Comparison of ENCODE assay signal across 1 cellular context in the genomic region with DNA sequence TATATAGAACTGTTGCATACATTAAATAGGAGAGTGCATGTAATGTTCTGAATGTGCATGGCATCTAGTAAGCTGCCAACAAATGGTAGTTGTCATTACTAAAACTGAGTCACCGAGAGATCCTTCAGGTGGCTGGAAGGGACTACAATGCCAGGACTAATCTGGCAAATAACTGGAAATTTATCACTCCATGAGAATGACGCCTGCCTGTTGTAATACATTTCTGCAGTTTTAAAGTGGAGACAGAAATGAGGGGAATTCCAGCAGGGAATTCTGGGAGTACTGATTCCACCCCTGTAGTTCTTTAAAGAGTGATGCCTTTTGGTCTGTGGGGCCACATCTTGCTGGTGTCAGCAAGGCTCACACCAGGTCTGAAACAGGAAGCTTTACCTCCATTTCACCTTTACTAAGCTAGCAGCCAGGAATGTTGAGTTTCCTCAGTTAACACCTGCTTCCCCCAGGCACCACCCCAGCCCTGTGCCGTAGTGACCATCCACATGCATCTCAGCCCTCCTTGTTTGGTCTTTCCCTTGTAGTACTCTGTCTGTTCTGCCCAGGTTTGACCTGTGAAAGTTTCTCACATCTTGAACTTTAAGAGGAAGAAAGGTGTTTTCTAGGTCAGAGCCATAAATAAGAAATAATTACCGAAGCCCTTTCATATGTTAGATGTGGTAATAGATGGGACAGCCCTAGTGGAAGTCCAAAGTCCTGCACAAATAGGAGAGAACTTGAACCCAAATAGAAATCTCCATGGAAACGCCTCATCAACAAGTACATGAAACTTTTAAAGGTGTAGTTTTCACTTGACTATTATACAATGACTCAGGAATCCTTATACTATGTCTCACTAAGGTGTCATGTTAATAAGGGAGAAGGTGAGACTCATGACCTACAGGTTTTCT.
TF ChIP-seq lines count a peak whose summit lies in the region.

No MANE protein-coding gene starts in this region.

TF ChIP-seq in HepG2, 621 proteins besides CTCF, POLR2A, EP300 and RAD21 (continued from another document and continues in another):
- TF ChIP-seq, protein P1, sequence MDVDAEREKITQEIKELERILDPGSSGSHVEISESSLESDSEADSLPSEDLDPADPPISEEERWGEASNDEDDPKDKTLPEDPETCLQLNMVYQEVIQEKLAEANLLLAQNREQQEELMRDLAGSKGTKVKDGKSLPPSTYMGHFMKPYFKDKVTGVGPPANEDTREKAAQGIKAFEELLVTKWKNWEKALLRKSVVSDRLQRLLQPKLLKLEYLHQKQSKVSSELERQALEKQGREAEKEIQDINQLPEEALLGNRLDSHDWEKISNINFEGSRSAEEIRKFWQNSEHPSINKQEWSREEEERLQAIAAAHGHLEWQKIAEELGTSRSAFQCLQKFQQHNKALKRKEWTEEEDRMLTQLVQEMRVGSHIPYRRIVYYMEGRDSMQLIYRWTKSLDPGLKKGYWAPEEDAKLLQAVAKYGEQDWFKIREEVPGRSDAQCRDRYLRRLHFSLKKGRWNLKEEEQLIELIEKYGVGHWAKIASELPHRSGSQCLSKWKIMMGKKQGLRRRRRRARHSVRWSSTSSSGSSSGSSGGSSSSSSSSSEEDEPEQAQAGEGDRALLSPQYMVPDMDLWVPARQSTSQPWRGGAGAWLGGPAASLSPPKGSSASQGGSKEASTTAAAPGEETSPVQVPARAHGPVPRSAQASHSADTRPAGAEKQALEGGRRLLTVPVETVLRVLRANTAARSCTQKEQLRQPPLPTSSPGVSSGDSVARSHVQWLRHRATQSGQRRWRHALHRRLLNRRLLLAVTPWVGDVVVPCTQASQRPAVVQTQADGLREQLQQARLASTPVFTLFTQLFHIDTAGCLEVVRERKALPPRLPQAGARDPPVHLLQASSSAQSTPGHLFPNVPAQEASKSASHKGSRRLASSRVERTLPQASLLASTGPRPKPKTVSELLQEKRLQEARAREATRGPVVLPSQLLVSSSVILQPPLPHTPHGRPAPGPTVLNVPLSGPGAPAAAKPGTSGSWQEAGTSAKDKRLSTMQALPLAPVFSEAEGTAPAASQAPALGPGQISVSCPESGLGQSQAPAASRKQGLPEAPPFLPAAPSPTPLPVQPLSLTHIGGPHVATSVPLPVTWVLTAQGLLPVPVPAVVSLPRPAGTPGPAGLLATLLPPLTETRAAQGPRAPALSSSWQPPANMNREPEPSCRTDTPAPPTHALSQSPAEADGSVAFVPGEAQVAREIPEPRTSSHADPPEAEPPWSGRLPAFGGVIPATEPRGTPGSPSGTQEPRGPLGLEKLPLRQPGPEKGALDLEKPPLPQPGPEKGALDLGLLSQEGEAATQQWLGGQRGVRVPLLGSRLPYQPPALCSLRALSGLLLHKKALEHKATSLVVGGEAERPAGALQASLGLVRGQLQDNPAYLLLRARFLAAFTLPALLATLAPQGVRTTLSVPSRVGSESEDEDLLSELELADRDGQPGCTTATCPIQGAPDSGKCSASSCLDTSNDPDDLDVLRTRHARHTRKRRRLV (CRISPR knock-in tag; IDR thresholded peaks at IDR 0.05): no peak
- TF ChIP-seq TRIM22 (IDR thresholded peaks at IDR 0.05) (no peak), PATZ1 (CRISPR knock-in tag; IDR thresholded peaks at IDR 0.05) (peak; percentile 27; the same call in 1 of the 2 replicates), NFIC (IDR thresholded peaks at IDR 0.05; ENCODE audit: low read length) (peak; percentile 38; the same call in 1 of the 2 replicates), PPARG (CRISPR knock-in tag; conservative IDR thresholded peaks at IDR 0.05) (0 out of 2 replicates have a peak, but pooled peaks have one; percentile 11), PHF8 (CRISPR knock-in tag; IDR thresholded peaks at IDR 0.05) (no peak), ATRX (CRISPR knock-in tag; IDR thresholded peaks at IDR 0.05; ENCODE audit: borderline replicate concordance) (no peak), THYN1 (CRISPR knock-in tag; IDR thresholded peaks at IDR 0.05; ENCODE audit: borderline replicate concordance, low read depth) (no peak), ZNF709 (CRISPR knock-in tag; IDR thresholded peaks at IDR 0.05) (no peak), KDM2A (CRISPR knock-in tag; IDR thresholded peaks at IDR 0.05; ENCODE audit: borderline replicate concordance, low read depth) (no peak), FOXJ3 (CRISPR knock-in tag; IDR thresholded peaks at IDR 0.05; ENCODE audit: borderline replicate concordance) (peak; percentile 14; the same call in 1 of the 2 replicates), KDM6A (CRISPR knock-in tag; IDR thresholded peaks at IDR 0.05; ENCODE audit: low read depth) (peak; percentile 35), SMAD1 (CRISPR knock-in tag; IDR thresholded peaks at IDR 0.05; ENCODE audit: borderline replicate concordance, low read depth) (no peak), ELF4 (CRISPR knock-in tag; IDR thresholded peaks at IDR 0.05; ENCODE audit: borderline replicate concordance) (no peak), ZFYVE20 (CRISPR knock-in tag; IDR thresholded peaks at IDR 0.05; ENCODE audit: borderline replicate concordance, low read depth) (no peak), PHF5A (CRISPR knock-in tag; IDR thresholded peaks at IDR 0.05; ENCODE audit: low read depth, unreplicated experiment) (no peak), SMAD3 (CRISPR knock-in tag; IDR thresholded peaks at IDR 0.05) (no peak), HOMEZ (CRISPR knock-in tag; IDR thresholded peaks at IDR 0.05; ENCODE audit: low read depth) (no peak), ZNF781 (CRISPR knock-in tag; IDR thresholded peaks at IDR 0.05; ENCODE audit: borderline replicate concordance, not compliant biosample characterization) (no peak), TERF1 (CRISPR knock-in tag; IDR thresholded peaks at IDR 0.05) (no peak)
- TF ChIP-seq, protein P2, sequence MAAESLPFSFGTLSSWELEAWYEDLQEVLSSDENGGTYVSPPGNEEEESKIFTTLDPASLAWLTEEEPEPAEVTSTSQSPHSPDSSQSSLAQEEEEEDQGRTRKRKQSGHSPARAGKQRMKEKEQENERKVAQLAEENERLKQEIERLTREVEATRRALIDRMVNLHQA (CRISPR knock-in tag; IDR thresholded peaks at IDR 0.05): no peak
- TF ChIP-seq, protein P3, sequence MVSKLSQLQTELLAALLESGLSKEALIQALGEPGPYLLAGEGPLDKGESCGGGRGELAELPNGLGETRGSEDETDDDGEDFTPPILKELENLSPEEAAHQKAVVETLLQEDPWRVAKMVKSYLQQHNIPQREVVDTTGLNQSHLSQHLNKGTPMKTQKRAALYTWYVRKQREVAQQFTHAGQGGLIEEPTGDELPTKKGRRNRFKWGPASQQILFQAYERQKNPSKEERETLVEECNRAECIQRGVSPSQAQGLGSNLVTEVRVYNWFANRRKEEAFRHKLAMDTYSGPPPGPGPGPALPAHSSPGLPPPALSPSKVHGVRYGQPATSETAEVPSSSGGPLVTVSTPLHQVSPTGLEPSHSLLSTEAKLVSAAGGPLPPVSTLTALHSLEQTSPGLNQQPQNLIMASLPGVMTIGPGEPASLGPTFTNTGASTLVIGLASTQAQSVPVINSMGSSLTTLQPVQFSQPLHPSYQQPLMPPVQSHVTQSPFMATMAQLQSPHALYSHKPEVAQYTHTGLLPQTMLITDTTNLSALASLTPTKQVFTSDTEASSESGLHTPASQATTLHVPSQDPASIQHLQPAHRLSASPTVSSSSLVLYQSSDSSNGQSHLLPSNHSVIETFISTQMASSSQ (IDR thresholded peaks at IDR 0.05; ENCODE audit: low read depth): no peak
- TF ChIP-seq, protein P3 (CRISPR knock-in tag; IDR thresholded peaks at IDR 0.05; ENCODE audit: borderline replicate concordance): no peak
- TF ChIP-seq, protein P4, sequence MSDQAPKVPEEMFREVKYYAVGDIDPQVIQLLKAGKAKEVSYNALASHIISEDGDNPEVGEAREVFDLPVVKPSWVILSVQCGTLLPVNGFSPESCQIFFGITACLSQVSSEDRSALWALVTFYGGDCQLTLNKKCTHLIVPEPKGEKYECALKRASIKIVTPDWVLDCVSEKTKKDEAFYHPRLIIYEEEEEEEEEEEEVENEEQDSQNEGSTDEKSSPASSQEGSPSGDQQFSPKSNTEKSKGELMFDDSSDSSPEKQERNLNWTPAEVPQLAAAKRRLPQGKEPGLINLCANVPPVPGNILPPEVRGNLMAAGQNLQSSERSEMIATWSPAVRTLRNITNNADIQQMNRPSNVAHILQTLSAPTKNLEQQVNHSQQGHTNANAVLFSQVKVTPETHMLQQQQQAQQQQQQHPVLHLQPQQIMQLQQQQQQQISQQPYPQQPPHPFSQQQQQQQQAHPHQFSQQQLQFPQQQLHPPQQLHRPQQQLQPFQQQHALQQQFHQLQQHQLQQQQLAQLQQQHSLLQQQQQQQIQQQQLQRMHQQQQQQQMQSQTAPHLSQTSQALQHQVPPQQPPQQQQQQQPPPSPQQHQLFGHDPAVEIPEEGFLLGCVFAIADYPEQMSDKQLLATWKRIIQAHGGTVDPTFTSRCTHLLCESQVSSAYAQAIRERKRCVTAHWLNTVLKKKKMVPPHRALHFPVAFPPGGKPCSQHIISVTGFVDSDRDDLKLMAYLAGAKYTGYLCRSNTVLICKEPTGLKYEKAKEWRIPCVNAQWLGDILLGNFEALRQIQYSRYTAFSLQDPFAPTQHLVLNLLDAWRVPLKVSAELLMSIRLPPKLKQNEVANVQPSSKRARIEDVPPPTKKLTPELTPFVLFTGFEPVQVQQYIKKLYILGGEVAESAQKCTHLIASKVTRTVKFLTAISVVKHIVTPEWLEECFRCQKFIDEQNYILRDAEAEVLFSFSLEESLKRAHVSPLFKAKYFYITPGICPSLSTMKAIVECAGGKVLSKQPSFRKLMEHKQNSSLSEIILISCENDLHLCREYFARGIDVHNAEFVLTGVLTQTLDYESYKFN (CRISPR knock-in tag; conservative IDR thresholded peaks at IDR 0.05): peak; percentile 77
- TF ChIP-seq, protein P5, sequence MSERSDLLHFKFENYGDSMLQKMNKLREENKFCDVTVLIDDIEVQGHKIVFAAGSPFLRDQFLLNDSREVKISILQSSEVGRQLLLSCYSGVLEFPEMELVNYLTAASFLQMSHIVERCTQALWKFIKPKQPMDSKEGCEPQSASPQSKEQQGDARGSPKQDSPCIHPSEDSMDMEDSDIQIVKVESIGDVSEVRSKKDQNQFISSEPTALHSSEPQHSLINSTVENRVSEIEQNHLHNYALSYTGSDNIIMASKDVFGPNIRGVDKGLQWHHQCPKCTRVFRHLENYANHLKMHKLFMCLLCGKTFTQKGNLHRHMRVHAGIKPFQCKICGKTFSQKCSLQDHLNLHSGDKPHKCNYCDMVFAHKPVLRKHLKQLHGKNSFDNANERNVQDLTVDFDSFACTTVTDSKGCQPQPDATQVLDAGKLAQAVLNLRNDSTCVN (CRISPR knock-in tag; IDR thresholded peaks at IDR 0.05; ENCODE audit: borderline replicate concordance): no peak
